Comparison of ENCODE assay signal across 28 cellular contexts in the genomic region with DNA sequence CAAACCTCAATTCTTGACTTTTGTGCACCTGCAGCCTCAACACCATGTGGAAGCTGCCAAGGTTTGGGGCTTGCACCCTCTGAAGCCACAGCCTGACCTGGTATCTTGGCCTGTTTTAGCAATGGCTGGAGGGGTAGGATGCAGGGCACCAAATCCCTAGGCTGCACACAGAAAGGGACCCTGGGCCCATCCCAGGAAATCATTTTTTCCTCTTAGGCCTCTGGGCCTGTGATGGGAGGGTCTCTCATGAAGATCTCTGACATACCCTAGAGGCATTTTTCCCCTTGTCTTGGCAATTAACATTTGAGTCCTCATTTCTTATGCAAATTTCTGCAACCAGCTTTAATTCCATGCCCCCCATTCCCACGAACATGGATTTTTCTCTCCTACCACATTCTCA. TPM values are rescaled to one million over a fixed set of nuclear protein-coding genes. Genes with fewer than 3 reads are reported as not detected.
DNase-seq lines count a peak whose midpoint lies in the region; ATAC-seq and TF ChIP-seq lines count a peak whose summit lies in the region.
"Had no signal": no experiment of that assay in that cellular context is flagged by ENCODE, and none has a peak within 500 bp of the region (broad histone marks: within the 10 kb centered on the region; RNA-seq: fewer than 3 reads in every experiment).

No MANE protein-coding gene starts in this region.

- H3K36me3 Mint-ChIP-seq in T-helper 1 cell treated with Interleukin-12 subunit alpha and Interleukin-12 subunit beta and Interleukin-4 antibody, amounts not matched to agents 30 μg/mL and 1 μg/mL, for 36 hours (ENCODE audit: low read depth) = peaks cover 89% of the 10 kb centered on the region
- peaks cover 49% of the 10 kb centered on the region for H3K36me3 Mint-ChIP-seq in activated naive CD4-positive, alpha-beta T cell treated with anti-CD3 and anti-CD28 coated beads, Interleukin-2, amount 50 U/mL, for 24 hours
- peaks cover 94% of the 10 kb centered on the region for H3K36me3 Mint-ChIP-seq in activated naive CD8-positive, alpha-beta T cell treated with anti-CD3 and anti-CD28 coated beads, Interleukin-2, amount 10 ng/mL, durations not matched to agents 7 days and 5 days
- H3K36me3 Mint-ChIP-seq in Calu3 (ENCODE audit: insufficient read depth, unreplicated experiment) = no peaks in the 10 kb centered on the region

- H3K9me3 Mint-ChIP-seq in T-helper 1 cell treated with Interleukin-12 subunit alpha and Interleukin-12 subunit beta and Interleukin-4 antibody, amounts not matched to agents 30 μg/mL and 1 μg/mL, for 36 hours = peaks cover 33% of the 10 kb centered on the region
- H3K9me3 Mint-ChIP-seq in activated naive CD4-positive, alpha-beta T cell treated with anti-CD3 and anti-CD28 coated beads, Interleukin-2, amount 50 U/mL, for 24 hours = peaks cover 28% of the 10 kb centered on the region
- H3K9me3 Mint-ChIP-seq in activated naive CD8-positive, alpha-beta T cell treated with anti-CD3 and anti-CD28 coated beads, Interleukin-2, amount 10 ng/mL, durations not matched to agents 7 days and 5 days = peaks cover 33% of the 10 kb centered on the region
- H3K9me3 Mint-ChIP-seq in Calu3 (ENCODE audit: low read depth, unreplicated experiment) = peaks cover 9% of the 10 kb centered on the region

- DNase-seq in T-helper 1 cell = no peak
- no peak for DNase-seq in activated naive CD4-positive, alpha-beta T cell treated with anti-CD3 and anti-CD28 coated beads, Interleukin-2, amount 50 U/mL, for 16 hours
- no peak for DNase-seq in activated naive CD8-positive, alpha-beta T cell treated with anti-CD3 and anti-CD28 coated beads, Interleukin-2, amount 10 ng/mL, durations not matched to agents 7 days and 5 days
- no peak for DNase-seq in trophoblast cell
- DNase-seq in Calu3 = no peak
- DNase-seq: activated B cell treated with CpG ODN at 0.5 μM for 24 hours; central memory CD4-positive, alpha-beta T cell; HFFc6; left ventricle myocardium superior; mesendoderm; NCI-H1694; NCI-H446; NCI-H774; SIG-M5; stimulated activated naive B cell treated with anti-CD40 and anti-IgM and Interleukin-4, amounts not matched to agents 10 μg/mL and 1 μg/mL and 100 μg/mL, for 72 hours had no signal

- no peaks in the 10 kb centered on the region for H3K79me2 ChIP-seq in trophoblast cell (ENCODE audit: control insufficient read depth, insufficient read depth, low read length, poor library complexity)
- H3K79me2 ChIP-seq: parathyroid adenoma had no signal

- no peaks in the 10 kb centered on the region for H3K79me1 ChIP-seq in trophoblast cell (ENCODE audit: low read length)

- H2BK120ac ChIP-seq in trophoblast cell (ENCODE audit: insufficient read depth, low read length, poor library complexity) = no peak overlapping the region

- no peak overlapping the region for H4K8ac ChIP-seq in trophoblast cell (ENCODE audit: low read depth, low read length)

- no peaks in the 10 kb centered on the region for H3K36me3 ChIP-seq in trophoblast cell (ENCODE audit: control insufficient read depth in 1 of 2, insufficient read depth in 2 of 2, low read length in 2 of 2)

- H3K4me3 Mint-ChIP-seq in T-helper 1 cell treated with Interleukin-12 subunit alpha and Interleukin-12 subunit beta and Interleukin-4 antibody, amounts not matched to agents 30 μg/mL and 1 μg/mL, for 36 hours = peak overlapping the region; percentile 68
- peak overlapping the region; percentile 79 for H3K4me3 Mint-ChIP-seq in activated naive CD4-positive, alpha-beta T cell treated with anti-CD3 and anti-CD28 coated beads, Interleukin-2, amount 50 U/mL, for 24 hours
- peak overlapping the region; percentile 72 for H3K4me3 Mint-ChIP-seq in activated naive CD8-positive, alpha-beta T cell treated with anti-CD3 and anti-CD28 coated beads, Interleukin-2, amount 10 ng/mL, durations not matched to agents 7 days and 5 days
- H3K4me3 Mint-ChIP-seq in Calu3 (ENCODE audit: low read depth, unreplicated experiment) = no peak overlapping the region
- H3K4me3 Mint-ChIP-seq: activated B cell treated with CpG ODN at 0.5 μM for 24 hours; CD14-positive monocyte; GM23338; HFFc6; stimulated activated naive B cell treated with anti-CD40 and anti-IgM and Interleukin-4, amounts not matched to agents 10 μg/mL and 1 μg/mL and 100 μg/mL, for 72 hours had no signal

- no CpG with 5 or more reads among the region's 1 CpG for WGBS in trophoblast cell (ENCODE audit: extremely low coverage, insufficient coverage, insufficient read length)

- ATAC-seq in activated naive CD8-positive, alpha-beta T cell treated with anti-CD3 and anti-CD28 coated beads, Interleukin-2, amount 10 ng/mL, durations not matched to agents 7 days and 5 days (ENCODE audit: low read depth) = no peak
- ATAC-seq in GM21529 (IDR thresholded peaks at IDR 0.05; ENCODE audit: unreplicated experiment) = no peak
- ATAC-seq: esophagus mucosa; GM23338; left ventricle myocardium superior; stimulated activated naive B cell treated with anti-CD40 and anti-IgM and Interleukin-4, amounts not matched to agents 10 μg/mL and 1 μg/mL and 100 μg/mL, for 72 hours had no signal

- no peak overlapping the region for H4K91ac ChIP-seq in trophoblast cell (ENCODE audit: low read depth, low read length)

- H3K27ac Mint-ChIP-seq in T-helper 1 cell treated with Interleukin-12 subunit alpha and Interleukin-12 subunit beta and Interleukin-4 antibody, amounts not matched to agents 30 μg/mL and 1 μg/mL, for 36 hours = peak overlapping the region; percentile 85
- peak overlapping the region; percentile 94 for H3K27ac Mint-ChIP-seq in activated naive CD4-positive, alpha-beta T cell treated with anti-CD3 and anti-CD28 coated beads, Interleukin-2, amount 50 U/mL, for 24 hours
- peak overlapping the region; percentile 85 for H3K27ac Mint-ChIP-seq in activated naive CD8-positive, alpha-beta T cell treated with anti-CD3 and anti-CD28 coated beads, Interleukin-2, amount 10 ng/mL, durations not matched to agents 7 days and 5 days
- no peak overlapping the region for H3K27ac Mint-ChIP-seq in Calu3 (ENCODE audit: unreplicated experiment)
- H3K27ac Mint-ChIP-seq: activated B cell treated with CpG ODN at 0.5 μM for 24 hours, CD14-positive monocyte, GM23338, HFFc6 had no signal

- no peak overlapping the region for H2BK12ac ChIP-seq in trophoblast cell (ENCODE audit: low read length)

- intact Hi-C loops in Calu3 (cut with micrococcal nuclease; ENCODE audit: unreplicated experiment) = no loop called here

- POLR2A ChIA-PET in activated naive CD8-positive, alpha-beta T cell treated with anti-CD3 and anti-CD28 coated beads, Interleukin-2, amount 10 ng/mL, durations not matched to agents 7 days and 5 days (lab: Charles Lee) = no interaction called here

- H3K4me2 ChIP-seq in trophoblast cell (ENCODE audit: low read length) = no peak overlapping the region
- H3K4me2 ChIP-seq: GM23338 had no signal

- H2AK5ac ChIP-seq in trophoblast cell (ENCODE audit: low read length) = no peak overlapping the region

- no peak overlapping the region for H3K23ac ChIP-seq in trophoblast cell (ENCODE audit: low read length)

- BruUV-seq in Calu3 (replicated peaks; lab: Mats Ljungman, UMichigan) = no TSS peak

- H3K9me3 ChIP-seq in trophoblast cell (ENCODE audit: insufficient read depth, low read depth, low read length) = peaks cover 4% of the 10 kb centered on the region

- H3K27me3 Mint-ChIP-seq in T-helper 1 cell treated with Interleukin-12 subunit alpha and Interleukin-12 subunit beta and Interleukin-4 antibody, amounts not matched to agents 30 μg/mL and 1 μg/mL, for 36 hours (ENCODE audit: low read depth) = no peaks in the 10 kb centered on the region
- H3K27me3 Mint-ChIP-seq in activated naive CD4-positive, alpha-beta T cell treated with anti-CD3 and anti-CD28 coated beads, Interleukin-2, amount 50 U/mL, for 24 hours = no peaks in the 10 kb centered on the region
- no peaks in the 10 kb centered on the region for H3K27me3 Mint-ChIP-seq in activated naive CD8-positive, alpha-beta T cell treated with anti-CD3 and anti-CD28 coated beads, Interleukin-2, amount 10 ng/mL, durations not matched to agents 7 days and 5 days
- no peaks in the 10 kb centered on the region for H3K27me3 Mint-ChIP-seq in Calu3 (ENCODE audit: unreplicated experiment)
- H3K27me3 Mint-ChIP-seq: activated B cell treated with CpG ODN at 0.5 μM for 24 hours; stimulated activated naive B cell treated with anti-CD40 and anti-IgM and Interleukin-4, amounts not matched to agents 10 μg/mL and 1 μg/mL and 100 μg/mL, for 72 hours had no signal

- no peak overlapping the region for H3K18ac ChIP-seq in trophoblast cell (ENCODE audit: low read length)

- H3K27ac ChIP-seq in trophoblast cell (ENCODE audit: low read depth, low read length) = no peak overlapping the region
- H3K27ac ChIP-seq: 22Rv1, parathyroid adenoma had no signal

- no peak overlapping the region for H2BK5ac ChIP-seq in trophoblast cell (ENCODE audit: low read depth, low read length, poor library complexity)

- peak overlapping the region; percentile 23 for H3K4me3 ChIP-seq in trophoblast cell (ENCODE audit: low read depth, low read length)
- H3K4me3 ChIP-seq: GM23338, skin epidermis had no signal

- CTCF ChIA-PET in Calu3 (lab: Charles Lee) = interaction anchor here (0.6 kb wide), 1 partner anchor 788 kb away, joined by 5 read pairs; no protein-coding TSS in a partner anchor

- no peaks in the 10 kb centered on the region for H3K4me1 ChIP-seq in trophoblast cell (ENCODE audit: control insufficient read depth in 1 of 2, insufficient read depth in 2 of 2, low read length in 2 of 2)
- H3K4me1 ChIP-seq: parathyroid adenoma had no signal

- no peaks in the 10 kb centered on the region for H3K27me3 ChIP-seq in trophoblast cell (ENCODE audit: insufficient read depth, low read length)

- H3K4ac ChIP-seq in trophoblast cell (ENCODE audit: low read depth, low read length) = no peak overlapping the region

- H3K14ac ChIP-seq in trophoblast cell (ENCODE audit: low read length) = no peak overlapping the region

- no peak for TF ChIP-seq CTCF in Calu3 (IDR thresholded peaks at IDR 0.05; ENCODE audit: unreplicated experiment)

- H4K12ac ChIP-seq in trophoblast cell (ENCODE audit: low read depth, low read length) = no peak overlapping the region

- H3K9ac ChIP-seq in trophoblast cell (ENCODE audit: low read length) = no peak overlapping the region
- H3K9ac ChIP-seq: parathyroid adenoma had no signal

- peaks cover 72% of the 10 kb centered on the region for H3K4me1 Mint-ChIP-seq in T-helper 1 cell treated with Interleukin-12 subunit alpha and Interleukin-12 subunit beta and Interleukin-4 antibody, amounts not matched to agents 30 μg/mL and 1 μg/mL, for 36 hours (ENCODE audit: low read depth)
- peaks cover 85% of the 10 kb centered on the region for H3K4me1 Mint-ChIP-seq in activated naive CD4-positive, alpha-beta T cell treated with anti-CD3 and anti-CD28 coated beads, Interleukin-2, amount 50 U/mL, for 24 hours
- peaks cover 63% of the 10 kb centered on the region for H3K4me1 Mint-ChIP-seq in activated naive CD8-positive, alpha-beta T cell treated with anti-CD3 and anti-CD28 coated beads, Interleukin-2, amount 10 ng/mL, durations not matched to agents 7 days and 5 days
- H3K4me1 Mint-ChIP-seq in Calu3 (ENCODE audit: low read depth, unreplicated experiment) = no peaks in the 10 kb centered on the region
- H3K4me1 Mint-ChIP-seq: CD14-positive monocyte had no signal

- no peak overlapping the region for H2AFZ ChIP-seq in trophoblast cell (ENCODE audit: insufficient read depth, low read length, poor library complexity)
- H2AFZ ChIP-seq: GM23338, parathyroid adenoma had no signal

RNA-seq across cellular contexts. Expression of gene IL18R1, which starts 10.2 kb away (rescaled TPM):
- total RNA-seq in activated naive CD8-positive, alpha-beta T cell treated with anti-CD3 and anti-CD28 coated beads, Interleukin-2, amount 10 ng/mL, durations not matched to agents 7 days and 5 days = 10 to 100 TPM; 37.3 to 40.3 TPM
- polyA plus RNA-seq in trophoblast cell (2013) = 0.08 and 0.10 TPM in 2 replicates
- 1.5 and 2.1 TPM in 2 replicates for total RNA-seq in Calu3 (2022)
- total RNA-seq: HFFc6, HT-29, temporal lobe had no signal

RNA-seq across cellular contexts. Expression of gene IL1RL1, which starts 54.4 kb away (rescaled TPM):
- not detected for total RNA-seq in activated naive CD8-positive, alpha-beta T cell treated with anti-CD3 and anti-CD28 coated beads, Interleukin-2, amount 10 ng/mL, durations not matched to agents 7 days and 5 days
- polyA plus RNA-seq in trophoblast cell (2013) = not detected in 2 replicates
- total RNA-seq in Calu3 (2022) = 0.22 TPM in 1 of 2 replicates, not detected in the other
- total RNA-seq: activated B cell treated with CpG ODN at 0.5 μM for 24 hours, GM23338, HFFc6, HT-29 had no signal
- polyA plus RNA-seq: CD14-positive monocyte, GM23338 had no signal

RNA-seq across cellular contexts. Expression of gene IL18RAP, which starts 57.2 kb away (rescaled TPM):
- 10 to 100 TPM; 16.7 to 16.8 TPM for total RNA-seq in activated naive CD8-positive, alpha-beta T cell treated with anti-CD3 and anti-CD28 coated beads, Interleukin-2, amount 10 ng/mL, durations not matched to agents 7 days and 5 days
- not detected in 2 replicates for polyA plus RNA-seq in trophoblast cell (2013)
- not detected in 2 replicates for total RNA-seq in Calu3 (2022)
- total RNA-seq: fibroblast of villous mesenchyme, GM23338, HFFc6, HT-29, temporal lobe had no signal
- polyA plus RNA-seq: CD14-positive monocyte, GM23338, keratinocyte had no signal

Comparison
In these comparisons a context has a peak if more than half of its experiments do, and no peak if none do; other contexts are left out.
1. RNA of gene IL18R1, which starts 10.2 kb away (total RNA-seq): 37.3 to 40.3 TPM in activated naive CD8-positive, alpha-beta T cell treated with anti-CD3 and anti-CD28 coated beads, Interleukin-2, amount 10 ng/mL, durations not matched to agents 7 days and 5 days; 1.5 to 2.1 TPM in Calu3; every median in the first group is over 10 times any median in the second.
2. RNA of gene IL18RAP, which starts 57.2 kb away (total RNA-seq): 16.7 to 16.8 TPM in activated naive CD8-positive, alpha-beta T cell treated with anti-CD3 and anti-CD28 coated beads, Interleukin-2, amount 10 ng/mL, durations not matched to agents 7 days and 5 days; not detected in Calu3; every median in the first group is over 10 times any median in the second.